ENCODE assay signal across 12 cellular contexts in genomic region chr15:50260969-50261496, GRCh38. TPM values are rescaled to one million over a fixed set of nuclear protein-coding genes. Genes with fewer than 3 reads are reported as not detected.
DNase-seq lines count a peak whose midpoint lies in the region; ATAC-seq, FAIRE-seq and TF ChIP-seq lines count a peak whose summit lies in the region.
"Had no signal": no experiment of that assay in that cellular context is flagged by ENCODE, and none has a peak within 500 bp of the region (broad histone marks: within the 10 kb centered on the region; RNA-seq: fewer than 3 reads in every experiment).

No MANE protein-coding gene starts in this region.

- no peak for TF ChIP-seq EP300 in GM12878 (IDR thresholded peaks at IDR 0.05; ENCODE audit: borderline replicate concordance in 1 of 2, control insufficient read depth in 1 of 2, low read depth in 2 of 2, low read length in 2 of 2)

- in situ Hi-C loops in GM12878 (cut with MboI) = no loop called here

- 53% methylated on average over 2 of the region's 2 CpGs for WGBS in GM12878 (ENCODE audit: insufficient coverage, insufficient replicate concordance, low lambda C conversion rate, missing lambda C conversion rate)

- DNase-seq in GM10248 (ENCODE audit: extremely low spot score) (peak; percentile 48), GM12878 (ENCODE audit: low read depth, low spot score) (no peak), iPS-NIHi7 (ENCODE audit: extremely low spot score) (no peak), kidney (no peak), EL (no peak), NCI-H2081 (lab: John Stamatoyannopoulos, UW) (no peak)
- DNase-seq: midbrain, spleen, substantia nigra had no signal

- CTCF ChIA-PET in GM10248 (lab: Yijun Ruan, JAX) (interaction anchor here (0.8 to 2.2 kb wide), 3 partner anchors 10 to 55 kb away, joined by 3 to 8 read pairs (median 3); no protein-coding TSS in a partner anchor), GM12878 (lab: Yijun Ruan, JAX) (interaction anchor here (0.7 to 2.1 kb wide), 3 partner anchors 55 to 101 kb away, joined by 3 to 7 read pairs (median 3); no protein-coding TSS in a partner anchor)

- H3K9ac ChIP-seq in GM12878 (ENCODE audit: control insufficient read depth, insufficient read depth, low read length) (no peak overlapping the region), kidney (ENCODE audit: low read length in 2 of 2) (no peak overlapping the region)

- H4K20me1 ChIP-seq in GM12878 (ENCODE audit: control insufficient read depth, insufficient read depth) = no peaks in the 10 kb centered on the region

- H3K27me3 ChIP-seq in GM12878 (replicated peaks in 1 of 2; ENCODE audit: control insufficient read depth in 2 of 2, insufficient read depth in 2 of 2, low read length in 1 of 2) = no peaks in the 10 kb centered on the region

- no peaks in the 10 kb centered on the region for H3K79me2 ChIP-seq in GM12878 (ENCODE audit: control insufficient read depth, insufficient read depth, low read length)

- intact Hi-C loops in GM12878 (cut with micrococcal nuclease; ENCODE audit: unreplicated experiment) = no loop called here
- intact Hi-C loops in kidney (cut with DNase I) = no loop called here

- no peak for TF ChIP-seq POLR2A in GM12878 (IDR thresholded peaks at IDR 0.05; ENCODE audit: low read depth, low read length)

- ATAC-seq in GM19372 (IDR thresholded peaks at IDR 0.05; ENCODE audit: low read depth, unreplicated experiment) (peak; percentile 54), HG03378 (IDR thresholded peaks at IDR 0.05; ENCODE audit: unreplicated experiment) (peak; percentile 51), GM12878 (peak; percentile 87)

- RAD21 ChIA-PET in GM12878 (lab: Charles Lee; ENCODE audit: unreplicated experiment) = interaction anchor here (1.2 to 1.9 kb wide), 2 partner anchors 20 to 55 kb away, joined by 3 to 7 read pairs; no protein-coding TSS in a partner anchor

- H3K9me3 ChIP-seq in GM12878 (replicated peaks; ENCODE audit: control insufficient read depth, insufficient read depth, low read length) (no peaks in the 10 kb centered on the region), kidney (ENCODE audit: control insufficient read depth in 1 of 2, low read length in 2 of 2) (no peaks in the 10 kb centered on the region)
- H3K9me3 ChIP-seq: spleen had no signal

- FAIRE-seq in GM12878 (lab: Jason Lieb, UNC) (peak; percentile 70), kidney (lab: Jason Lieb, UNC) (no peak)

- POLR2A ChIA-PET in GM10248 (lab: Yijun Ruan, JAX) (interaction anchor here (0.6 to 1.1 kb wide), 2 partner anchors 11 to 343 kb away, joined by 3 to 10 read pairs; no protein-coding TSS in a partner anchor), GM12878 (lab: Charles Lee) (interaction anchor here (0.6 to 1.0 kb wide), 2 partner anchors 20 to 531 kb away, joined by 3 read pairs; no protein-coding TSS in a partner anchor)

- TF ChIP-seq CTCF in GM10248 (IDR thresholded peaks at IDR 0.05; ENCODE audit: control extremely low read depth, extremely low read depth, low read depth, missing control alignments) = no peak
- TF ChIP-seq CTCF in GM12878 (IDR thresholded peaks at IDR 0.05 in 2 of 3, conservative IDR thresholded peaks at IDR 0.05 in 1 of 3; ENCODE audit: control insufficient read depth in 2 of 3, extremely low read depth in 1 of 3, insufficient read depth in 1 of 3, low read depth in 3 of 3, low read length in 3 of 3) = no peak
- TF ChIP-seq CTCF in kidney (IDR thresholded peaks at IDR 0.05; ENCODE audit: borderline replicate concordance, extremely low read depth, insufficient read depth) = no peak

- H3K36me3 ChIP-seq in GM12878 (ENCODE audit: control insufficient read depth in 2 of 2, insufficient read depth in 2 of 2, low read length in 1 of 2) (no peaks in the 10 kb centered on the region), kidney (ENCODE audit: control insufficient read depth in 1 of 2, insufficient read depth in 2 of 2, low read length in 2 of 2) (no peaks in the 10 kb centered on the region)
- H3K36me3 ChIP-seq: spleen had no signal

- H3K4me1 ChIP-seq in GM12878 (ENCODE audit: control insufficient read depth, insufficient read depth, low read length) (peaks cover 18% of the 10 kb centered on the region), kidney (ENCODE audit: control insufficient read depth in 1 of 2, insufficient read depth in 1 of 2, low read depth in 1 of 2, low read length in 2 of 2) (no peaks in the 10 kb centered on the region)

- peak overlapping the region; percentile 63; the same call in 1 of the 2 replicates for H3K4me2 ChIP-seq in GM12878 (ENCODE audit: control insufficient read depth, insufficient read depth)

- peak overlapping the region; percentile 1; the same call in 1 of the 2 replicates for H2AFZ ChIP-seq in GM12878 (ENCODE audit: control insufficient read depth, low read depth, low read length)

- no TSS peak for BruUV-seq in GM12878 (replicated peaks; lab: Mats Ljungman, UMichigan)

- SMC1A ChIA-PET in GM12878 (lab: Charles Lee; ENCODE audit: uncharacterized antibody, unreplicated experiment) = interaction anchor here (0.6 kb wide), 1 partner anchor 163 kb away, joined by 4 read pairs; the partner anchor contains the start of gene USP8

- no peak overlapping the region for H3K4me3 ChIP-seq in GM12878
- no peak overlapping the region for H3K4me3 ChIP-seq in kidney (ENCODE audit: low read length in 2 of 2)
- H3K4me3 ChIP-seq: spleen had no signal

- TF ChIP-seq RAD21 in GM12878 (IDR thresholded peaks at IDR 0.05; ENCODE audit: insufficient read depth, low read depth, low read length) = no peak

- H3K27ac ChIP-seq in GM12878 (ENCODE audit: control insufficient read depth, insufficient read depth) (no peak overlapping the region), kidney (ENCODE audit: low read depth in 2 of 2, low read length in 2 of 2) (no peak overlapping the region)
- H3K27ac ChIP-seq: spleen had no signal

TF ChIP-seq in GM12878, 131 proteins besides CTCF, POLR2A, EP300 and RAD21:
- no peak for TF ChIP-seq SIX5 (IDR thresholded peaks at IDR 0.05; ENCODE audit: low read depth, low read length, severe bottlenecking)
- 0 out of 2 replicates have a peak, but pooled peaks have one; percentile 4 for TF ChIP-seq EED (IDR thresholded peaks at IDR 0.05; ENCODE audit: low read depth)

RNA-seq across cellular contexts. Expression of gene HDC, which starts 4.5 kb away (rescaled TPM):
- not detected in 2 replicates for total RNA-seq in GM12878 (2013; cell fraction: nucleolus; rRNA removed)
- not detected in 2 replicates for total RNA-seq in GM12878 (2014; rRNA removed)
- total RNA-seq in GM12878 (2014; rRNA removed; fragmentation: Illumina TruSeq; extraction: Trizol) = not detected in 2 replicates
- total RNA-seq in GM12878 (2021) = not detected in 2 replicates
- polyA plus RNA-seq in GM12878 (2011; ENCODE audit: low read depth) = not detected
- not detected in 2 replicates for polyA plus RNA-seq in GM12878 (2011; rRNA removed)
- not detected in 2 replicates for polyA plus RNA-seq in GM12878 (2011; cell fraction: cytosol; rRNA removed)
- not detected in 2 replicates for polyA plus RNA-seq in GM12878 (2011; cell fraction: nucleus; rRNA removed)
- polyA plus RNA-seq in GM12878 (2012) = not detected in 2 replicates
- not detected in 2 replicates for polyA plus RNA-seq in GM12878 (2014; fragmentation: Illumina TruSeq; extraction: Trizol)
- polyA plus RNA-seq in GM12878 (2014; fragmentation: Nextera tagmentation; extraction: Ambion mirVana) = not detected
- polyA plus RNA-seq in GM12878 (2014; rRNA removed) = not detected in 2 replicates
- not detected for polyA plus RNA-seq in GM12878 (2016; fragmentation: Nextera tagmentation; extraction: Ambion mirVana)
- polyA minus RNA-seq in GM12878 (2011; rRNA and poly(A)+ RNA removed) = not detected in 2 replicates
- not detected in 2 replicates for polyA minus RNA-seq in GM12878 (2011; cell fraction: cytosol; rRNA and poly(A)+ RNA removed)
- not detected in 2 replicates for polyA minus RNA-seq in GM12878 (2011; cell fraction: nucleus; rRNA and poly(A)+ RNA removed)
- 12.9 TPM for total RNA-seq in kidney
- polyA plus RNA-seq in kidney (ENCODE audit: insufficient read depth, low read depth, low replicate concordance) = not detected
- total RNA-seq: fibroblast of lung had no signal
- polyA plus RNA-seq: fibroblast of lung had no signal

Comparison
In these comparisons a context has a peak if more than half of its experiments do, and no peak if none do; other contexts are left out.
1. RNA of gene HDC, which starts 4.5 kb away (total RNA-seq): 12.9 TPM in kidney (single experiment); not detected in GM12878; every median in the first group is over 10 times any median in the second.
2. Peak in every context shown above with its lines, with median percentiles within 50 percentile points of each other: ATAC-seq.